Comparison of ENCODE assay signal across 2 cellular contexts in the genomic region with DNA sequence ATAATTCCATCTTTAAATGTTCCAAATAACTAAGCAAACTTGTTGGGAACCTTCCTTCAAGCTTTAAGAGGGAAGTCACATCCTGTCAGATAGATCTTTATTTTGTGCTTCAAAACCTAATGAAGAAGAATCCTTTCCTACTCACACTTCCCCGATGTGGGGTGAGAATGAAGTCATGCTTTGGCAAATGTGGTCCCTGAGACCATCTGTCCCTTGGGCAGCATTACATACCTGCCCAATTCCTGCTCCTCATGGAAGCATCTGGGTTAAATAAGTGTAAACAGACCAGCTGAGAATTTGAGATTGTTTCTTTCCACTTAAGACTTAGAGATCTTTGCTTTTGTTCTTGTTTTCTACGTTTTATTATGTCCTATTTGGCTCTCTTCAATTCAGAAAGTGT.
TF ChIP-seq lines count a peak whose summit lies in the region.

No MANE protein-coding gene starts in this region.

TF ChIP-seq in H1, 55 proteins besides CTCF, POLR2A, EP300 and RAD21 (continued from another document):
- TF ChIP-seq, protein P1, sequence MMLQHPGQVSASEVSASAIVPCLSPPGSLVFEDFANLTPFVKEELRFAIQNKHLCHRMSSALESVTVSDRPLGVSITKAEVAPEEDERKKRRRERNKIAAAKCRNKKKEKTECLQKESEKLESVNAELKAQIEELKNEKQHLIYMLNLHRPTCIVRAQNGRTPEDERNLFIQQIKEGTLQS (IDR thresholded peaks at IDR 0.05; ENCODE audit: insufficient read depth, low read depth, low read length) = no peak
- TF ChIP-seq SAP30 (IDR thresholded peaks at IDR 0.05; ENCODE audit: insufficient read depth, insufficient replicate concordance, low read length) (no peak), GABPA (IDR thresholded peaks at IDR 0.05; ENCODE audit: borderline replicate concordance, insufficient read depth, low read length) (no peak), MAFK (IDR thresholded peaks at IDR 0.05; ENCODE audit: low read depth, low read length) (no peak), SUZ12 (IDR thresholded peaks at IDR 0.05; ENCODE audit: low read length) (no peak), CBX5 (IDR thresholded peaks at IDR 0.05; ENCODE audit: low read depth, low read length) (no peak), POU5F1 (IDR thresholded peaks at IDR 0.05; ENCODE audit: low read depth, low read length) (no peak), CTBP2 (IDR thresholded peaks at IDR 0.05; ENCODE audit: borderline replicate concordance, insufficient read depth, insufficient read length, low read length) (no peak), GTF2F1 (IDR thresholded peaks at IDR 0.05; ENCODE audit: borderline replicate concordance, low read depth, low read length) (no peak), TCF12 (IDR thresholded peaks at IDR 0.05; ENCODE audit: low read depth, low read length) (no peak), HDAC2 (IDR thresholded peaks at IDR 0.05; ENCODE audit: borderline replicate concordance in 1 of 2, low read depth in 2 of 2, low read length in 2 of 2) (no peak), EZH2 (IDR thresholded peaks at IDR 0.05; ENCODE audit: low read depth, low read length, severe bottlenecking) (no peak)
- TF ChIP-seq, protein P2, sequence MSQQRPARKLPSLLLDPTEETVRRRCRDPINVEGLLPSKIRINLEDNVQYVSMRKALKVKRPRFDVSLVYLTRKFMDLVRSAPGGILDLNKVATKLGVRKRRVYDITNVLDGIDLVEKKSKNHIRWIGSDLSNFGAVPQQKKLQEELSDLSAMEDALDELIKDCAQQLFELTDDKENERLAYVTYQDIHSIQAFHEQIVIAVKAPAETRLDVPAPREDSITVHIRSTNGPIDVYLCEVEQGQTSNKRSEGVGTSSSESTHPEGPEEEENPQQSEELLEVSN (IDR thresholded peaks at IDR 0.05) = no peak
- TF ChIP-seq, protein P3, sequence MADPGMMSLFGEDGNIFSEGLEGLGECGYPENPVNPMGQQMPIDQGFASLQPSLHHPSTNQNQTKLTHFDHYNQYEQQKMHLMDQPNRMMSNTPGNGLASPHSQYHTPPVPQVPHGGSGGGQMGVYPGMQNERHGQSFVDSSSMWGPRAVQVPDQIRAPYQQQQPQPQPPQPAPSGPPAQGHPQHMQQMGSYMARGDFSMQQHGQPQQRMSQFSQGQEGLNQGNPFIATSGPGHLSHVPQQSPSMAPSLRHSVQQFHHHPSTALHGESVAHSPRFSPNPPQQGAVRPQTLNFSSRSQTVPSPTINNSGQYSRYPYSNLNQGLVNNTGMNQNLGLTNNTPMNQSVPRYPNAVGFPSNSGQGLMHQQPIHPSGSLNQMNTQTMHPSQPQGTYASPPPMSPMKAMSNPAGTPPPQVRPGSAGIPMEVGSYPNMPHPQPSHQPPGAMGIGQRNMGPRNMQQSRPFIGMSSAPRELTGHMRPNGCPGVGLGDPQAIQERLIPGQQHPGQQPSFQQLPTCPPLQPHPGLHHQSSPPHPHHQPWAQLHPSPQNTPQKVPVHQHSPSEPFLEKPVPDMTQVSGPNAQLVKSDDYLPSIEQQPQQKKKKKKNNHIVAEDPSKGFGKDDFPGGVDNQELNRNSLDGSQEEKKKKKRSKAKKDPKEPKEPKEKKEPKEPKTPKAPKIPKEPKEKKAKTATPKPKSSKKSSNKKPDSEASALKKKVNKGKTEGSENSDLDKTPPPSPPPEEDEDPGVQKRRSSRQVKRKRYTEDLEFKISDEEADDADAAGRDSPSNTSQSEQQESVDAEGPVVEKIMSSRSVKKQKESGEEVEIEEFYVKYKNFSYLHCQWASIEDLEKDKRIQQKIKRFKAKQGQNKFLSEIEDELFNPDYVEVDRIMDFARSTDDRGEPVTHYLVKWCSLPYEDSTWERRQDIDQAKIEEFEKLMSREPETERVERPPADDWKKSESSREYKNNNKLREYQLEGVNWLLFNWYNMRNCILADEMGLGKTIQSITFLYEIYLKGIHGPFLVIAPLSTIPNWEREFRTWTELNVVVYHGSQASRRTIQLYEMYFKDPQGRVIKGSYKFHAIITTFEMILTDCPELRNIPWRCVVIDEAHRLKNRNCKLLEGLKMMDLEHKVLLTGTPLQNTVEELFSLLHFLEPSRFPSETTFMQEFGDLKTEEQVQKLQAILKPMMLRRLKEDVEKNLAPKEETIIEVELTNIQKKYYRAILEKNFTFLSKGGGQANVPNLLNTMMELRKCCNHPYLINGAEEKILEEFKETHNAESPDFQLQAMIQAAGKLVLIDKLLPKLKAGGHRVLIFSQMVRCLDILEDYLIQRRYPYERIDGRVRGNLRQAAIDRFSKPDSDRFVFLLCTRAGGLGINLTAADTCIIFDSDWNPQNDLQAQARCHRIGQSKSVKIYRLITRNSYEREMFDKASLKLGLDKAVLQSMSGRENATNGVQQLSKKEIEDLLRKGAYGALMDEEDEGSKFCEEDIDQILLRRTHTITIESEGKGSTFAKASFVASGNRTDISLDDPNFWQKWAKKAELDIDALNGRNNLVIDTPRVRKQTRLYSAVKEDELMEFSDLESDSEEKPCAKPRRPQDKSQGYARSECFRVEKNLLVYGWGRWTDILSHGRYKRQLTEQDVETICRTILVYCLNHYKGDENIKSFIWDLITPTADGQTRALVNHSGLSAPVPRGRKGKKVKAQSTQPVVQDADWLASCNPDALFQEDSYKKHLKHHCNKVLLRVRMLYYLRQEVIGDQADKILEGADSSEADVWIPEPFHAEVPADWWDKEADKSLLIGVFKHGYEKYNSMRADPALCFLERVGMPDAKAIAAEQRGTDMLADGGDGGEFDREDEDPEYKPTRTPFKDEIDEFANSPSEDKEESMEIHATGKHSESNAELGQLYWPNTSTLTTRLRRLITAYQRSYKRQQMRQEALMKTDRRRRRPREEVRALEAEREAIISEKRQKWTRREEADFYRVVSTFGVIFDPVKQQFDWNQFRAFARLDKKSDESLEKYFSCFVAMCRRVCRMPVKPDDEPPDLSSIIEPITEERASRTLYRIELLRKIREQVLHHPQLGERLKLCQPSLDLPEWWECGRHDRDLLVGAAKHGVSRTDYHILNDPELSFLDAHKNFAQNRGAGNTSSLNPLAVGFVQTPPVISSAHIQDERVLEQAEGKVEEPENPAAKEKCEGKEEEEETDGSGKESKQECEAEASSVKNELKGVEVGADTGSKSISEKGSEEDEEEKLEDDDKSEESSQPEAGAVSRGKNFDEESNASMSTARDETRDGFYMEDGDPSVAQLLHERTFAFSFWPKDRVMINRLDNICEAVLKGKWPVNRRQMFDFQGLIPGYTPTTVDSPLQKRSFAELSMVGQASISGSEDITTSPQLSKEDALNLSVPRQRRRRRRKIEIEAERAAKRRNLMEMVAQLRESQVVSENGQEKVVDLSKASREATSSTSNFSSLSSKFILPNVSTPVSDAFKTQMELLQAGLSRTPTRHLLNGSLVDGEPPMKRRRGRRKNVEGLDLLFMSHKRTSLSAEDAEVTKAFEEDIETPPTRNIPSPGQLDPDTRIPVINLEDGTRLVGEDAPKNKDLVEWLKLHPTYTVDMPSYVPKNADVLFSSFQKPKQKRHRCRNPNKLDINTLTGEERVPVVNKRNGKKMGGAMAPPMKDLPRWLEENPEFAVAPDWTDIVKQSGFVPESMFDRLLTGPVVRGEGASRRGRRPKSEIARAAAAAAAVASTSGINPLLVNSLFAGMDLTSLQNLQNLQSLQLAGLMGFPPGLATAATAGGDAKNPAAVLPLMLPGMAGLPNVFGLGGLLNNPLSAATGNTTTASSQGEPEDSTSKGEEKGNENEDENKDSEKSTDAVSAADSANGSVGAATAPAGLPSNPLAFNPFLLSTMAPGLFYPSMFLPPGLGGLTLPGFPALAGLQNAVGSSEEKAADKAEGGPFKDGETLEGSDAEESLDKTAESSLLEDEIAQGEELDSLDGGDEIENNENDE (IDR thresholded peaks at IDR 0.05; ENCODE audit: insufficient replicate concordance, low read length) = no peak

TF ChIP-seq in GM23338, 12 proteins besides CTCF, POLR2A, EP300 and RAD21 (continued from another document):
- TF ChIP-seq, protein P4, sequence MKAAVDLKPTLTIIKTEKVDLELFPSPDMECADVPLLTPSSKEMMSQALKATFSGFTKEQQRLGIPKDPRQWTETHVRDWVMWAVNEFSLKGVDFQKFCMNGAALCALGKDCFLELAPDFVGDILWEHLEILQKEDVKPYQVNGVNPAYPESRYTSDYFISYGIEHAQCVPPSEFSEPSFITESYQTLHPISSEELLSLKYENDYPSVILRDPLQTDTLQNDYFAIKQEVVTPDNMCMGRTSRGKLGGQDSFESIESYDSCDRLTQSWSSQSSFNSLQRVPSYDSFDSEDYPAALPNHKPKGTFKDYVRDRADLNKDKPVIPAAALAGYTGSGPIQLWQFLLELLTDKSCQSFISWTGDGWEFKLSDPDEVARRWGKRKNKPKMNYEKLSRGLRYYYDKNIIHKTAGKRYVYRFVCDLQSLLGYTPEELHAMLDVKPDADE (IDR thresholded peaks at IDR 0.05) = no peak
- TF ChIP-seq, protein P5, sequence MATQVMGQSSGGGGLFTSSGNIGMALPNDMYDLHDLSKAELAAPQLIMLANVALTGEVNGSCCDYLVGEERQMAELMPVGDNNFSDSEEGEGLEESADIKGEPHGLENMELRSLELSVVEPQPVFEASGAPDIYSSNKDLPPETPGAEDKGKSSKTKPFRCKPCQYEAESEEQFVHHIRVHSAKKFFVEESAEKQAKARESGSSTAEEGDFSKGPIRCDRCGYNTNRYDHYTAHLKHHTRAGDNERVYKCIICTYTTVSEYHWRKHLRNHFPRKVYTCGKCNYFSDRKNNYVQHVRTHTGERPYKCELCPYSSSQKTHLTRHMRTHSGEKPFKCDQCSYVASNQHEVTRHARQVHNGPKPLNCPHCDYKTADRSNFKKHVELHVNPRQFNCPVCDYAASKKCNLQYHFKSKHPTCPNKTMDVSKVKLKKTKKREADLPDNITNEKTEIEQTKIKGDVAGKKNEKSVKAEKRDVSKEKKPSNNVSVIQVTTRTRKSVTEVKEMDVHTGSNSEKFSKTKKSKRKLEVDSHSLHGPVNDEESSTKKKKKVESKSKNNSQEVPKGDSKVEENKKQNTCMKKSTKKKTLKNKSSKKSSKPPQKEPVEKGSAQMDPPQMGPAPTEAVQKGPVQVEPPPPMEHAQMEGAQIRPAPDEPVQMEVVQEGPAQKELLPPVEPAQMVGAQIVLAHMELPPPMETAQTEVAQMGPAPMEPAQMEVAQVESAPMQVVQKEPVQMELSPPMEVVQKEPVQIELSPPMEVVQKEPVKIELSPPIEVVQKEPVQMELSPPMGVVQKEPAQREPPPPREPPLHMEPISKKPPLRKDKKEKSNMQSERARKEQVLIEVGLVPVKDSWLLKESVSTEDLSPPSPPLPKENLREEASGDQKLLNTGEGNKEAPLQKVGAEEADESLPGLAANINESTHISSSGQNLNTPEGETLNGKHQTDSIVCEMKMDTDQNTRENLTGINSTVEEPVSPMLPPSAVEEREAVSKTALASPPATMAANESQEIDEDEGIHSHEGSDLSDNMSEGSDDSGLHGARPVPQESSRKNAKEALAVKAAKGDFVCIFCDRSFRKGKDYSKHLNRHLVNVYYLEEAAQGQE (IDR thresholded peaks at IDR 0.05; ENCODE audit: unreplicated experiment) = no peak
- TF ChIP-seq JUNB (IDR thresholded peaks at IDR 0.05; ENCODE audit: unreplicated experiment) (no peak), ZNF331 (CRISPR knock-in tag; IDR thresholded peaks at IDR 0.05; ENCODE audit: low read depth) (no peak), STAT1 (IDR thresholded peaks at IDR 0.05; ENCODE audit: unreplicated experiment) (no peak), CREB1 (CRISPR knock-in tag; IDR thresholded peaks at IDR 0.05; ENCODE audit: low read depth) (no peak), EZH2 (IDR thresholded peaks at IDR 0.05; ENCODE audit: low read depth, unreplicated experiment) (no peak), POLR2AphosphoS5 (IDR thresholded peaks at IDR 0.05; ENCODE audit: low read depth) (no peak), NANOG (IDR thresholded peaks at IDR 0.05; ENCODE audit: borderline replicate concordance) (no peak)
- TF ChIP-seq, protein P6, sequence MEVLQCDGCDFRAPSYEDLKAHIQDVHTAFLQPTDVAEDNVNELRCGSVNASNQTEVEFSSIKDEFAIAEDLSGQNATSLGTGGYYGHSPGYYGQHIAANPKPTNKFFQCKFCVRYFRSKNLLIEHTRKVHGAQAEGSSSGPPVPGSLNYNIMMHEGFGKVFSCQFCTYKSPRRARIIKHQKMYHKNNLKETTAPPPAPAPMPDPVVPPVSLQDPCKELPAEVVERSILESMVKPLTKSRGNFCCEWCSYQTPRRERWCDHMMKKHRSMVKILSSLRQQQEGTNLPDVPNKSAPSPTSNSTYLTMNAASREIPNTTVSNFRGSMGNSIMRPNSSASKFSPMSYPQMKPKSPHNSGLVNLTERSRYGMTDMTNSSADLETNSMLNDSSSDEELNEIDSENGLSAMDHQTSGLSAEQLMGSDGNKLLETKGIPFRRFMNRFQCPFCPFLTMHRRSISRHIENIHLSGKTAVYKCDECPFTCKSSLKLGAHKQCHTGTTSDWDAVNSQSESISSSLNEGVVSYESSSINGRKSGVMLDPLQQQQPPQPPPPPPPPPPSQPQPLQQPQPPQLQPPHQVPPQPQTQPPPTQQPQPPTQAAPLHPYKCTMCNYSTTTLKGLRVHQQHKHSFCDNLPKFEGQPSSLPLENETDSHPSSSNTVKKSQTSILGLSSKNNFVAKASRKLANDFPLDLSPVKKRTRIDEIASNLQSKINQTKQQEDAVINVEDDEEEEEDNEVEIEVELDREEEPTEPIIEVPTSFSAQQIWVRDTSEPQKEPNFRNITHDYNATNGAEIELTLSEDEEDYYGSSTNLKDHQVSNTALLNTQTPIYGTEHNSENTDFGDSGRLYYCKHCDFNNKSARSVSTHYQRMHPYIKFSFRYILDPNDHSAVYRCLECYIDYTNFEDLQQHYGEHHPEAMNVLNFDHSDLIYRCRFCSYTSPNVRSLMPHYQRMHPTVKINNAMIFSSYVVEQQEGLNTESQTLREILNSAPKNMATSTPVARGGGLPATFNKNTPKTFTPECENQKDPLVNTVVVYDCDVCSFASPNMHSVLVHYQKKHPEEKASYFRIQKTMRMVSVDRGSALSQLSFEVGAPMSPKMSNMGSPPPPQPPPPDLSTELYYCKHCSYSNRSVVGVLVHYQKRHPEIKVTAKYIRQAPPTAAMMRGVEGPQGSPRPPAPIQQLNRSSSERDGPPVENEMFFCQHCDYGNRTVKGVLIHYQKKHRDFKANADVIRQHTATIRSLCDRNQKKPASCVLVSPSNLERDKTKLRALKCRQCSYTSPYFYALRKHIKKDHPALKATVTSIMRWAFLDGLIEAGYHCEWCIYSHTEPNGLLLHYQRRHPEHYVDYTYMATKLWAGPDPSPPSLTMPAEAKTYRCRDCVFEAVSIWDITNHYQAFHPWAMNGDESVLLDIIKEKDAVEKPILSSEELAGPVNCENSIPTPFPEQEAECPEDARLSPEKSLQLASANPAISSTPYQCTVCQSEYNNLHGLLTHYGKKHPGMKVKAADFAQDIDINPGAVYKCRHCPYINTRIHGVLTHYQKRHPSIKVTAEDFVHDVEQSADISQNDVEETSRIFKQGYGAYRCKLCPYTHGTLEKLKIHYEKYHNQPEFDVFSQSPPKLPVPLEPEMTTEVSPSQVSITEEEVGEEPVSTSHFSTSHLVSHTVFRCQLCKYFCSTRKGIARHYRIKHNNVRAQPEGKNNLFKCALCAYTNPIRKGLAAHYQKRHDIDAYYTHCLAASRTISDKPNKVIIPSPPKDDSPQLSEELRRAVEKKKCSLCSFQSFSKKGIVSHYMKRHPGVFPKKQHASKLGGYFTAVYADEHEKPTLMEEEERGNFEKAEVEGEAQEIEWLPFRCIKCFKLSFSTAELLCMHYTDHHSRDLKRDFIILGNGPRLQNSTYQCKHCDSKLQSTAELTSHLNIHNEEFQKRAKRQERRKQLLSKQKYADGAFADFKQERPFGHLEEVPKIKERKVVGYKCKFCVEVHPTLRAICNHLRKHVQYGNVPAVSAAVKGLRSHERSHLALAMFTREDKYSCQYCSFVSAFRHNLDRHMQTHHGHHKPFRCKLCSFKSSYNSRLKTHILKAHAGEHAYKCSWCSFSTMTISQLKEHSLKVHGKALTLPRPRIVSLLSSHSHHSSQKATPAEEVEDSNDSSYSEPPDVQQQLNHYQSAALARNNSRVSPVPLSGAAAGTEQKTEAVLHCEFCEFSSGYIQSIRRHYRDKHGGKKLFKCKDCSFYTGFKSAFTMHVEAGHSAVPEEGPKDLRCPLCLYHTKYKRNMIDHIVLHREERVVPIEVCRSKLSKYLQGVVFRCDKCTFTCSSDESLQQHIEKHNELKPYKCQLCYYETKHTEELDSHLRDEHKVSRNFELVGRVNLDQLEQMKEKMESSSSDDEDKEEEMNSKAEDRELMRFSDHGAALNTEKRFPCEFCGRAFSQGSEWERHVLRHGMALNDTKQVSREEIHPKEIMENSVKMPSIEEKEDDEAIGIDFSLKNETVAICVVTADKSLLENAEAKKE (CRISPR knock-in tag; IDR thresholded peaks at IDR 0.05) = no peak
